In the genomic region with DNA sequence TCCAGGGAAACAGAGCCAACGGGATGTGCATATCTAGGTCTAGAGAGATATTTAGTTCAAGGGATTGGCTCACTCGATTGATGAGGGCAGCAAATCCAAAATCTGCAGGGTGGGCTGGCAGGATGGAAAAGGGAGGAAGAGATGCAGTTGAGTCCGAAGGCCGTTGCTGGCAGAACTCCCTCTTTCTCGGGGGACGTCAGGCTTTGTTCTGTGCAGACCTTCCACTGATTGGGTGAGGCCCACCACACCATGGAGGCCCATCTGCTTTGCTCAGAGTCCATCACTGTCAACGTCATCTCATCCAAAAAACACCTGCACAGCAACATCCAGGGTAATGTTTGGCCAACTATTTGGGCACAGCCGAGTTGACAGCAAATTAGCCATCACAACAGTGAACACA, we compare ENCODE assay signal across 1 cellular context.
TF ChIP-seq lines count a peak whose summit lies in the region.

No MANE protein-coding gene starts in this region.

TF ChIP-seq in HEK293, 187 proteins besides CTCF, POLR2A, EP300 and RAD21 (continued from another document):
- TF ChIP-seq, protein P1, sequence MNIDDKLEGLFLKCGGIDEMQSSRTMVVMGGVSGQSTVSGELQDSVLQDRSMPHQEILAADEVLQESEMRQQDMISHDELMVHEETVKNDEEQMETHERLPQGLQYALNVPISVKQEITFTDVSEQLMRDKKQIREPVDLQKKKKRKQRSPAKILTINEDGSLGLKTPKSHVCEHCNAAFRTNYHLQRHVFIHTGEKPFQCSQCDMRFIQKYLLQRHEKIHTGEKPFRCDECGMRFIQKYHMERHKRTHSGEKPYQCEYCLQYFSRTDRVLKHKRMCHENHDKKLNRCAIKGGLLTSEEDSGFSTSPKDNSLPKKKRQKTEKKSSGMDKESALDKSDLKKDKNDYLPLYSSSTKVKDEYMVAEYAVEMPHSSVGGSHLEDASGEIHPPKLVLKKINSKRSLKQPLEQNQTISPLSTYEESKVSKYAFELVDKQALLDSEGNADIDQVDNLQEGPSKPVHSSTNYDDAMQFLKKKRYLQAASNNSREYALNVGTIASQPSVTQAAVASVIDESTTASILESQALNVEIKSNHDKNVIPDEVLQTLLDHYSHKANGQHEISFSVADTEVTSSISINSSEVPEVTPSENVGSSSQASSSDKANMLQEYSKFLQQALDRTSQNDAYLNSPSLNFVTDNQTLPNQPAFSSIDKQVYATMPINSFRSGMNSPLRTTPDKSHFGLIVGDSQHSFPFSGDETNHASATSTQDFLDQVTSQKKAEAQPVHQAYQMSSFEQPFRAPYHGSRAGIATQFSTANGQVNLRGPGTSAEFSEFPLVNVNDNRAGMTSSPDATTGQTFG (tag by site-specific recombination; IDR thresholded peaks at IDR 0.05; ENCODE audit: borderline replicate concordance), result no peak
